34 cellular contexts compared by ENCODE assay signal in the genomic region with DNA sequence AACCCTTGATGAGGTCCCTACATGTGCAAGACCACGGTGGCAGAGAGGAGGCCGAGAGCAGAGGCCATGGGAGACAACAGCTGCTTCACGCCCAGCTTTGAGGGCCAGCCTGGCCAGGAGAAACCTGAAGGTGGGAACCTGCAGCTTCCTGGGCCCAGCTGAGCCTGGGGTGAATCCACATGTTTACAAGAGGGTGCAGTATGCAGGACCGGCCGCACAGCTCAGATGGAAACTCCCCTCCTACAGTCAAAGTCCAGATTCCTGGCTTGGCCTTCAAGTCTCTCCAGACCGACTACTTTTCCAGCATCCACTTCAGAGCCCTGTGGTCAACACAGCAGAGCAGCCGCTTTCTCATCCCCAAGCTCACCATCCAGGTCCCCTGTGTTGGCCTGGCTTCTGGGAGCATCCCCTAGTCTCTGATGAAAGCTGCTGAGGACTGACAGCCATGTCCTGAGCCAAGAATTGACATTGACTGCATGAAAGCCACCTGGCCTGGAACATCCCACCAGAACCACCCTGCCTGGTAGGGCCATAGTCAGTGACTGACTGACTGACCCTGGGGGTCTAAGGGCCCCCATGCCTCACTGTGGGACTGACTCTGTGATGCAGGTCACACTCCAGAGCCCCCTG.
"Had no signal": no experiment of that assay in that cellular context is flagged by ENCODE, and none has a peak within 500 bp of the region (broad histone marks: within the 10 kb centered on the region; RNA-seq: fewer than 3 reads in every experiment).

No MANE protein-coding gene starts in this region.

- H3K9me3 ChIP-seq: left lung, lower lobe of right lung, neutrophil, ovary, prostate gland, sigmoid colon, thyroid gland, upper lobe of right lung had no signal

- H3K4me1 Mint-ChIP-seq: immature natural killer cell had no signal

- DNase-seq: activated CD4-positive, alpha-beta T cell treated with anti-CD3 and anti-CD28 coated beads for 4 hours; activated CD4-positive, alpha-beta T cell treated with anti-CD3 and anti-CD28 coated beads, Interleukin-2, amount 50 U/mL, for 48 hours; activated CD8-positive, alpha-beta memory T cell treated with anti-CD3 and anti-CD28 coated beads for 24 hours; activated effector memory CD4-positive, alpha-beta T cell treated with Interleukin-2 at 50 U/mL for 16 hours; activated naive CD4-positive, alpha-beta T cell treated with Interleukin-2 at 50 U/mL for 16 hours; anterior cingulate cortex; cerebellar nuclear complex; dorsolateral prefrontal cortex; effector memory CD4-positive, alpha-beta T cell; erythroblast; hippocampal formation; immature natural killer cell; left lung; lower lobe of right lung; mesenchymal stem cell; ovary; retina; sigmoid colon; stimulated activated CD4-positive, alpha-beta T cell treated with anti-CD3 and anti-CD28 coated beads, Interleukin-1b, Interleukin-23, amount 100 ng/mL, for 48 hours; stimulated activated CD4-positive, alpha-beta T cell treated with anti-CD3 and anti-CD28 coated beads, Interleukin-4, amount 100 ng/mL, for 4 hours; stimulated activated naive B cell treated with anti-CD40 and anti-IgM and Interleukin-4, amounts not matched to agents 10 μg/mL and 1 μg/mL and 100 μg/mL, for 72 hours; stomach; T-helper 9 cell; thyroid gland; upper lobe of right lung had no signal

- H3K27ac ChIP-seq: coronary artery, dorsolateral prefrontal cortex, gastroesophageal sphincter, left lung, lower lobe of right lung, neutrophil, ovary, prostate gland, sigmoid colon, stomach, thyroid gland, upper lobe of right lung, VCaP had no signal

- H3K4me2 ChIP-seq: smooth muscle cell had no signal

- H3K27me3 ChIP-seq: left lung, ovary, sigmoid colon, thyroid gland, upper lobe of right lung had no signal

- H3K36me3 Mint-ChIP-seq: activated naive CD8-positive, alpha-beta T cell; immature natural killer cell; natural killer cell treated with Interleukin-12 subunit alpha and Interleukin-12 subunit beta and Interleukin-15 and Interleukin-18, amount 100 ng/mL, for 72 hours; stimulated activated naive B cell treated with anti-CD40 and anti-IgM and Interleukin-4, amounts not matched to agents 10 μg/mL and 1 μg/mL and 100 μg/mL, for 72 hours had no signal

- H3K27ac Mint-ChIP-seq: activated naive CD8-positive, alpha-beta T cell; immature natural killer cell; natural killer cell treated with Interleukin-12 subunit alpha and Interleukin-12 subunit beta and Interleukin-15 and Interleukin-18, amount 100 ng/mL, for 72 hours; stimulated activated naive B cell treated with anti-CD40 and anti-IgM and Interleukin-4, amounts not matched to agents 10 μg/mL and 1 μg/mL and 100 μg/mL, for 72 hours; T-helper 1 cell treated with Interleukin-12 subunit alpha and Interleukin-12 subunit beta and Interleukin-4 antibody, amounts not matched to agents 30 μg/mL and 1 μg/mL, for 36 hours had no signal

- H3K4me3 Mint-ChIP-seq: activated naive CD8-positive, alpha-beta T cell; immature natural killer cell; natural killer cell treated with Interleukin-12 subunit alpha and Interleukin-12 subunit beta and Interleukin-15 and Interleukin-18, amount 100 ng/mL, for 72 hours; stimulated activated naive B cell treated with anti-CD40 and anti-IgM and Interleukin-4, amounts not matched to agents 10 μg/mL and 1 μg/mL and 100 μg/mL, for 72 hours; T-helper 1 cell treated with Interleukin-12 subunit alpha and Interleukin-12 subunit beta and Interleukin-4 antibody, amounts not matched to agents 30 μg/mL and 1 μg/mL, for 36 hours had no signal

- H3K4me1 ChIP-seq: gastroesophageal sphincter, left lung, lower lobe of right lung, prostate gland, sigmoid colon, stomach, thyroid gland, upper lobe of right lung had no signal

- H3K9me3 Mint-ChIP-seq: immature natural killer cell; natural killer cell treated with Interleukin-12 subunit alpha and Interleukin-12 subunit beta and Interleukin-15 and Interleukin-18, amount 100 ng/mL, for 72 hours; T-helper 1 cell treated with Interleukin-12 subunit alpha and Interleukin-12 subunit beta and Interleukin-4 antibody, amounts not matched to agents 30 μg/mL and 1 μg/mL, for 36 hours had no signal

- H3K4me3 ChIP-seq: coronary artery, dorsolateral prefrontal cortex, gastroesophageal sphincter, left lung, lower lobe of right lung, ovary, prostate gland, sigmoid colon, smooth muscle cell, stomach, thyroid gland, upper lobe of right lung had no signal

- H3K36me3 ChIP-seq: gastroesophageal sphincter, left lung, lower lobe of right lung, neutrophil, ovary, prostate gland, sigmoid colon, stomach, thyroid gland, upper lobe of right lung had no signal

- H3K27me3 Mint-ChIP-seq: activated naive CD8-positive, alpha-beta T cell had no signal
